ENCODE assay signal across 8 cellular contexts in the genomic region with DNA sequence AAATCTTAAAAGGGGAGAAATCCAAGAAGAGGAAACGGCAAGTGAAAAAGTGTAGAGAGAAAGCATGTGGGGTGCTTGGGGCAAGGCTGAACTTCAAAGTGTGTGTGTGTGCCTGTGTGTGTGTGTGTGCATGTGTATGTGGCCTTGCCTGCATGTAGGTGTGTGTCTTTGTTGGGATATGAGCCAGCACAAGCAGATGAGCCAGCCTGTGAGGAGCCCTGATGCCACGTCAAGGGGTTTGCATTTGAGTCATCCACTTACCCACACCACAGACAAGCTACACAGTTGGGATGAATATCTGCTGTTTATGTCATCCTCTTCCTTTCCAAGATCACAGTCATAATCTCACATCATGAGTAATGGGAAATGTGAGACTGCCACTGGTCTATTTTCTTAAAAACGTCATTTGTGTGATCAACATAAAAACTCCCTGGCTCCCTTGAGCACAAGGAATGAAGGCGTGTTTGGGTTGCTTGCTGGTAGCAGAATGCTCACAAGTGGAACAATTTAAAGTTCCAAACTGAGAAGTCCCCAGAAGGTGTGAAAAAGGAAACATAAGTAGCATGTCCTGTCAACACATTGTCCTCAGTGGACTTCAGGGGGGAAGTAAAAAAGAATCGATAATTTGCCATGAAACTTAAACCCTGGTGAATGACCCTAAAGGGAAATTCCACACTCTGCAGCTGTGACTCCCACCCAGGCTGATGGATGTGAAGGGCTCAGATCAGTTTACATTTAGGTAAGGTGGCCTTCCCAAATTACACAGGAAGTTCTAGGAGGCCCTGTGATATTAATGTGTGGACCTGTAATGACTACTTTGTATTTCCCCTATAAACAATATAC. TPM values are rescaled to one million over a fixed set of nuclear protein-coding genes. Genes with fewer than 3 reads are reported as not detected.
A peak's percentile ranks its signal among the peaks of the same experiment; 100 is the strongest.
DNase-seq lines count a peak whose midpoint lies in the region; ATAC-seq and TF ChIP-seq lines count a peak whose summit lies in the region.

No MANE protein-coding gene starts in this region.

- H3K4me3 ChIP-seq in GM06990 (replicated peaks; ENCODE audit: low read depth, low read length), result no peak overlapping the region
- H3K4me3 ChIP-seq in HCT116 (replicated peaks in 1 of 2; ENCODE audit: low read depth in 1 of 2, low read length in 2 of 2), result no peak overlapping the region
- no peak overlapping the region for H3K4me3 ChIP-seq in PC-9
- no peak overlapping the region for H3K4me3 ChIP-seq in subcutaneous abdominal adipose tissue (ENCODE audit: low read depth in 1 of 5, low read length in 5 of 5)
- no peak overlapping the region for H3K4me3 ChIP-seq in Peyer's patch

- H2AFZ ChIP-seq in HCT116 (ENCODE audit: low read depth, low read length, poor library complexity, severe bottlenecking), result peak overlapping the region; percentile 8
- H2AFZ ChIP-seq in PC-9, result no peak overlapping the region

- H3K27me3 ChIP-seq in GM06990 (replicated peaks; ENCODE audit: control insufficient read depth, insufficient read depth, low read length) (no peaks in the 10 kb centered on the region), HCT116 (ENCODE audit: insufficient read depth, low read length) (no peaks in the 10 kb centered on the region), PC-9 (ENCODE audit: insufficient read depth, low read depth) (no peaks in the 10 kb centered on the region), subcutaneous abdominal adipose tissue (ENCODE audit: control insufficient read depth in 5 of 5, insufficient read depth in 4 of 5, low read length in 5 of 5) (peaks cover 0 to under 1% (median 0%) of the 10 kb centered on the region in 5 donors), Peyer's patch (no peaks in the 10 kb centered on the region)

- RAD21 ChIA-PET in HCT116 (lab: Charles Lee; ENCODE audit: low non-redundant PET in 1 of 2, low total read pairs in 2 of 2, uncharacterized antibody in 2 of 2, unreplicated experiment in 2 of 2), result no interaction called here

- no peak for TF ChIP-seq RAD21 in HCT116 (IDR thresholded peaks at IDR 0.05; ENCODE audit: low read depth)

- BruUV-seq in HCT116 (replicated peaks; lab: Mats Ljungman, UMichigan) (no TSS peak), PC-9 (replicated peaks; lab: Mats Ljungman, UMichigan) (TSS peak; percentile 98)

- intact Hi-C loops in HCT116 (cut with micrococcal nuclease), result no loop called here
- intact Hi-C loops in PC-9 (cut with micrococcal nuclease; ENCODE audit: unreplicated experiment), result no loop called here

- no peaks in the 10 kb centered on the region for H3K36me3 ChIP-seq in GM06990 (ENCODE audit: control insufficient read depth, insufficient read depth, low read length)
- no peaks in the 10 kb centered on the region for H3K36me3 ChIP-seq in HCT116 (ENCODE audit: control insufficient read depth in 1 of 2, insufficient read depth in 2 of 2, low read length in 2 of 2)
- H3K36me3 ChIP-seq in PC-9 (ENCODE audit: low read depth), result no peaks in the 10 kb centered on the region
- H3K36me3 ChIP-seq in subcutaneous abdominal adipose tissue (ENCODE audit: control insufficient read depth in 5 of 5, insufficient read depth in 5 of 5, low read length in 5 of 5), result no peaks in the 10 kb centered on the region
- no peaks in the 10 kb centered on the region for H3K36me3 ChIP-seq in Peyer's patch

- no peak for TF ChIP-seq POLR2A in HCT116 (IDR thresholded peaks at IDR 0.05; ENCODE audit: borderline replicate concordance, extremely low read depth, insufficient read depth, insufficient read length)
- no peak for TF ChIP-seq POLR2A in Peyer's patch (IDR thresholded peaks at IDR 0.05)

- TF ChIP-seq CTCF in GM06990 (IDR thresholded peaks at IDR 0.05; ENCODE audit: insufficient read depth, low read length, poor library complexity, severe bottlenecking), result no peak
- TF ChIP-seq CTCF in HCT116 (IDR thresholded peaks at IDR 0.05 in 2 of 3, conservative IDR thresholded peaks at IDR 0.05 in 1 of 3; ENCODE audit: borderline replicate concordance in 1 of 3, insufficient read depth in 1 of 3, low read depth in 2 of 3, low read length in 2 of 3), result no peak
- TF ChIP-seq CTCF in PC-9 (conservative IDR thresholded peaks at IDR 0.05), result no peak
- TF ChIP-seq CTCF in Peyer's patch (IDR thresholded peaks at IDR 0.05), result no peak

- peak; percentile 82 for ATAC-seq in HCT116

- H3K9me2 ChIP-seq in HCT116 (ENCODE audit: insufficient read depth), result no peaks in the 10 kb centered on the region
- H3K9me2 ChIP-seq in PC-9 (ENCODE audit: insufficient read depth), result no peaks in the 10 kb centered on the region

- peaks cover 14% of the 10 kb centered on the region; the same call in 1 of the 2 replicates for H3F3A ChIP-seq in PC-9 (ENCODE audit: insufficient read depth, low read depth)

- no peaks in the 10 kb centered on the region for H4K20me1 ChIP-seq in HCT116 (ENCODE audit: insufficient read depth)
- H4K20me1 ChIP-seq in PC-9 (ENCODE audit: insufficient read depth), result no peaks in the 10 kb centered on the region

- POLR2A ChIA-PET in HCT116 (lab: Charles Lee), result no interaction called here
- POLR2A ChIA-PET in PC-9 (lab: Charles Lee; ENCODE audit: unreplicated experiment), result interaction anchor here (0.5 to 0.6 kb wide), 3 partner anchors 42 to 101 kb away, joined by 3 to 14 read pairs (median 5); no protein-coding TSS in a partner anchor

- DNase-seq in GM06990 (ENCODE audit: extremely low read depth, insufficient read length), result peak; percentile 76
- DNase-seq in HCT116 (ENCODE audit: low read depth, low spot score), result peak; percentile 70
- DNase-seq in PC-9, result peak; percentile 51 to 95
- DNase-seq in amniotic stem cell (lab: John Stamatoyannopoulos, UW), result peak; percentile 98
- peak; percentile 42 for DNase-seq in mucosa of gallbladder (ENCODE audit: low spot score)
- no peak for DNase-seq in Peyer's patch
- no peak for DNase-seq in D341Med (ENCODE audit: low spot score)

- H3K9me3 ChIP-seq in HCT116 (ENCODE audit: control insufficient read depth in 1 of 2, insufficient read depth in 1 of 2, low read depth in 1 of 2, low read length in 2 of 2) (no peaks in the 10 kb centered on the region), PC-9 (ENCODE audit: insufficient read depth, low read depth) (no peaks in the 10 kb centered on the region), subcutaneous abdominal adipose tissue (ENCODE audit: control insufficient read depth in 5 of 5, low read length in 5 of 5) (no peaks in the 10 kb centered on the region), Peyer's patch (no peaks in the 10 kb centered on the region)

- peaks cover 2 to 14% of the 10 kb centered on the region in 2 experiments; a peak in 3 of 4 replicates for H3K4me1 ChIP-seq in HCT116 (ENCODE audit: control insufficient read depth in 1 of 2, insufficient read depth in 2 of 2, low read length in 2 of 2)
- peaks cover 23% of the 10 kb centered on the region for H3K4me1 ChIP-seq in PC-9 (replicated peaks; ENCODE audit: insufficient read depth)
- H3K4me1 ChIP-seq in subcutaneous abdominal adipose tissue (ENCODE audit: control insufficient read depth in 5 of 5, insufficient read depth in 5 of 5, low read length in 5 of 5), result peaks cover 2 to 8% (median 5%) of the 10 kb centered on the region in 5 donors
- H3K4me1 ChIP-seq in Peyer's patch, result no peaks in the 10 kb centered on the region

- CTCF ChIA-PET in HCT116 (lab: Charles Lee) (no interaction called here), PC-9 (lab: Charles Lee) (interaction anchor here (0.5 kb wide), 1 partner anchor 68 kb away, joined by 3 read pairs; no protein-coding TSS in a partner anchor)

- no peak overlapping the region for H3K9ac ChIP-seq in HCT116 (ENCODE audit: low read length)
- H3K9ac ChIP-seq in subcutaneous abdominal adipose tissue (ENCODE audit: low read length in 5 of 5), result no peak overlapping the region

- H3K4me2 ChIP-seq in HCT116 (ENCODE audit: low read length), result peak overlapping the region; percentile 49
- H3K4me2 ChIP-seq in PC-9, result peak overlapping the region; percentile 59

- H3K79me2 ChIP-seq in HCT116 (ENCODE audit: insufficient read depth, low read length) (no peaks in the 10 kb centered on the region), PC-9 (ENCODE audit: low read depth) (no peaks in the 10 kb centered on the region)

- H3K27ac ChIP-seq in HCT116 (ENCODE audit: low read depth, low read length) (no peak overlapping the region), PC-9 (peak overlapping the region; percentile 70), subcutaneous abdominal adipose tissue (ENCODE audit: low read depth, low read length) (peak overlapping the region; percentile 11), Peyer's patch (peak overlapping the region in 2 of 4 donors; percentile 47 to 58)

TF ChIP-seq in HCT116, 20 proteins besides CTCF, POLR2A, EP300 and RAD21 (continues in another document):
- TF ChIP-seq, protein P1, sequence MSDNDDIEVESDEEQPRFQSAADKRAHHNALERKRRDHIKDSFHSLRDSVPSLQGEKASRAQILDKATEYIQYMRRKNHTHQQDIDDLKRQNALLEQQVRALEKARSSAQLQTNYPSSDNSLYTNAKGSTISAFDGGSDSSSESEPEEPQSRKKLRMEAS (IDR thresholded peaks at IDR 0.05), result peak; percentile 28; the same call in 1 of the 2 replicates
- no peak for TF ChIP-seq ELF1 (IDR thresholded peaks at IDR 0.05; ENCODE audit: borderline replicate concordance, low read depth)
- TF ChIP-seq FOSL1 (IDR thresholded peaks at IDR 0.05; ENCODE audit: low read depth), result peak; percentile 66
- TF ChIP-seq SRF (IDR thresholded peaks at IDR 0.05; ENCODE audit: low read depth), result no peak

RNA-seq across cellular contexts. Expression of a gene that starts 14.7 kb away (rescaled TPM):
- total RNA-seq in HCT116 (2021; ENCODE audit: unreplicated experiment) (not detected), PC-9 (2021) (0.35 TPM in 1 of 2 replicates, not detected in the other), mucosa of gallbladder (0.37 TPM), Peyer's patch (not detected)
- 0.09 and 0.25 TPM in 2 replicates for polyA plus RNA-seq in HCT116 (2012)

RNA-seq across cellular contexts. Expression of a gene that starts 14.8 kb away (rescaled TPM):
- total RNA-seq in HCT116 (2021; ENCODE audit: unreplicated experiment), result not detected
- polyA plus RNA-seq in HCT116 (2012), result not detected in 2 replicates
- not detected in 2 replicates for total RNA-seq in PC-9 (2021)
- total RNA-seq in mucosa of gallbladder, result 2.1 TPM
- 1 to 10 TPM in 1 of 4 donors, not detected in 3; 5.1 TPM for total RNA-seq in Peyer's patch

RNA-seq across cellular contexts. Expression of a gene that starts 32.5 kb away (rescaled TPM):
- total RNA-seq in HCT116 (2021; ENCODE audit: unreplicated experiment) (38.5 TPM), PC-9 (2021) (14.0 and 17.3 TPM in 2 replicates), mucosa of gallbladder (6.7 TPM), Peyer's patch (10 to 100 TPM; 12.3 to 16.5 (median 14.0) TPM)
- polyA plus RNA-seq in HCT116 (2012), result 29.2 and 34.0 TPM in 2 replicates

Comparison
In these comparisons a context has a peak if more than half of its experiments do, and no peak if none do; other contexts are left out.
1. DNase-seq: peak in GM06990 (single experiment), HCT116 (single experiment), PC-9 (2 of 2), amniotic stem cell (single experiment) and mucosa of gallbladder (single experiment); none in Peyer's patch (0 of 3) and D341Med (single experiment).